ENCODE assay signal across 20 cellular contexts in genomic region chr14:95184413-95184790, GRCh38. TPM values are rescaled to one million over a fixed set of nuclear protein-coding genes. Genes with fewer than 3 reads are reported as not detected.
DNase-seq lines count a peak whose midpoint lies in the region; ATAC-seq and TF ChIP-seq lines count a peak whose summit lies in the region.
"Had no signal": no experiment of that assay in that cellular context is flagged by ENCODE, and none has a peak within 500 bp of the region (broad histone marks: within the 10 kb centered on the region; RNA-seq: fewer than 3 reads in every experiment).

No MANE protein-coding gene starts in this region.

- H3K9me3 ChIP-seq in adrenal gland (replicated peaks in 1 of 3) = no peaks in the 10 kb centered on the region
- no peaks in the 10 kb centered on the region for H3K9me3 ChIP-seq in mucosa of descending colon
- no peaks in the 10 kb centered on the region for H3K9me3 ChIP-seq in T-helper 17 cell (ENCODE audit: control insufficient read depth, low read length, poor library complexity, severe bottlenecking)
- no peaks in the 10 kb centered on the region for H3K9me3 ChIP-seq in WERI-Rb-1 (ENCODE audit: severe bottlenecking)
- H3K9me3 ChIP-seq: HAP-1, SJSA1 had no signal

- intact Hi-C loops in adrenal gland (cut with DNase I) = no loop called here
- intact Hi-C loops in mucosa of descending colon (cut with DNase I, micrococcal nuclease) = no loop called here

- H3K27me3 ChIP-seq in adrenal gland = no peaks in the 10 kb centered on the region
- H3K27me3 ChIP-seq in WERI-Rb-1 (ENCODE audit: insufficient read depth, low read depth, severe bottlenecking) = no peaks in the 10 kb centered on the region
- H3K27me3 ChIP-seq: foreskin keratinocyte, SJSA1 had no signal

- peaks cover 0 to 25% of the 10 kb centered on the region in 2 donors for H3K4me1 ChIP-seq in adrenal gland (replicated peaks in 1 of 2)
- peaks cover 28% of the 10 kb centered on the region for H3K4me1 ChIP-seq in mucosa of descending colon (ENCODE audit: low read depth)
- H3K4me1 ChIP-seq: foreskin keratinocyte, HAP-1 had no signal

- H3K36me3 ChIP-seq in adrenal gland (replicated peaks in 1 of 2) (no peaks in the 10 kb centered on the region), mucosa of descending colon (ENCODE audit: low read depth) (no peaks in the 10 kb centered on the region), WERI-Rb-1 (no peaks in the 10 kb centered on the region)
- H3K36me3 ChIP-seq: HAP-1, SJSA1 had no signal

- H3K36me3 Mint-ChIP-seq in T-helper 17 cell (ENCODE audit: low read depth) = peaks cover 8% of the 10 kb centered on the region

- ATAC-seq in mucosa of descending colon = peak; percentile 5
- ATAC-seq in T-helper 17 cell = no peak
- ATAC-seq in GM18505 (IDR thresholded peaks at IDR 0.05; ENCODE audit: unreplicated experiment) = no peak
- ATAC-seq: foreskin keratinocyte, K562 had no signal

- no peak for DNase-seq in adrenal gland
- peak; percentile 71 for DNase-seq in fibroblast of pulmonary artery (ENCODE audit: low read depth)
- DNase-seq in mucosa of descending colon = no peak
- no peak for DNase-seq in SHP77 treated with DMSO at 0.1 percent for 48 hours (lab: John Stamatoyannopoulos, UW)
- no peak for DNase-seq in T-helper 17 cell
- no peak for DNase-seq in WERI-Rb-1
- DNase-seq: activated CD4-positive, alpha-beta memory T cell treated with anti-CD3 and anti-CD28 coated beads for 36 hours; DMS 273 treated with DMSO at 0.1 percent for 48 hours; foreskin keratinocyte; naive B cell; NCI-H1417 treated with DMSO at 0.1 percent for 48 hours; NCI-H226; retina; stimulated activated CD4-positive, alpha-beta T cell treated with anti-CD3 and anti-CD28 coated beads, Interleukin-4, amount 100 ng/mL, for 24 hours had no signal

- WGBS in adrenal gland, 4 donors = 31 to 62% (median 51%) methylated on average over 2 of the region's 2 CpGs

- TF ChIP-seq CTCF in adrenal gland (IDR thresholded peaks at IDR 0.05) (no peak), fibroblast of pulmonary artery (IDR thresholded peaks at IDR 0.05; ENCODE audit: low read length, missing control alignments) (no peak), mucosa of descending colon (IDR thresholded peaks at IDR 0.05) (no peak), WERI-Rb-1 (IDR thresholded peaks at IDR 0.05; ENCODE audit: low read depth, low read length) (no peak)

- TF ChIP-seq POLR2A in adrenal gland (IDR thresholded peaks at IDR 0.05) = no peak
- TF ChIP-seq POLR2A in GM18505 (IDR thresholded peaks at IDR 0.05; ENCODE audit: borderline replicate concordance, extremely low read depth, insufficient read depth, insufficient read length) = no peak

- no peak overlapping the region for H3K4me3 Mint-ChIP-seq in T-helper 17 cell
- H3K4me3 Mint-ChIP-seq: activated CD4-positive, alpha-beta memory T cell treated with anti-CD3 and anti-CD28 coated beads for 36 hours; activated T-helper 1 cell treated with anti-CD3 and anti-CD28 coated beads, Interleukin-12 subunit alpha, Interleukin-12 subunit beta, Interleukin-2, Interleukin-4 antibody, amounts not matched to agents 30 ng/mL and 10 ng/mL and 1 ng/mL, durations not matched to agents 14 hours and 24 hours and 36 hours; naive B cell had no signal

- H3K27ac ChIP-seq in adrenal gland (peak overlapping the region in 3 of 5 donors; percentile 24 to 84 (median 78)), temporal lobe (ENCODE audit: low read depth, low read length) (peak overlapping the region; percentile 33), WERI-Rb-1 (no peak overlapping the region)
- H3K27ac ChIP-seq: foreskin keratinocyte, SJSA1 had no signal

- peaks cover 47% of the 10 kb centered on the region for H3K27me3 Mint-ChIP-seq in T-helper 17 cell

- no peak overlapping the region for H3K27ac Mint-ChIP-seq in T-helper 17 cell
- H3K27ac Mint-ChIP-seq: activated CD4-positive, alpha-beta memory T cell treated with anti-CD3 and anti-CD28 coated beads for 36 hours; activated T-helper 1 cell treated with anti-CD3 and anti-CD28 coated beads, Interleukin-12 subunit alpha, Interleukin-12 subunit beta, Interleukin-2, Interleukin-4 antibody, amounts not matched to agents 30 ng/mL and 10 ng/mL and 1 ng/mL, durations not matched to agents 14 hours and 24 hours and 36 hours; naive B cell had no signal

- H3K4me3 ChIP-seq in adrenal gland (no peak overlapping the region), fibroblast of pulmonary artery (replicated peaks; ENCODE audit: low read depth, low read length) (no peak overlapping the region), mucosa of descending colon (no peak overlapping the region), WERI-Rb-1 (ENCODE audit: low read depth, low read length) (no peak overlapping the region)
- H3K4me3 ChIP-seq: HAP-1, K562, SJSA1 had no signal

- peaks cover 2% of the 10 kb centered on the region for H3K4me1 Mint-ChIP-seq in T-helper 17 cell

RNA-seq across cellular contexts. Expression of gene DICER1, which starts 27.1 kb away (rescaled TPM):
- total RNA-seq in adrenal gland (10 to 100 TPM; 15.3 to 69.4 (median 43.8) TPM), mucosa of descending colon (10 to 100 TPM; 61.6 to 72.1 (median 65.9) TPM), temporal lobe (102 TPM), T-helper 17 cell (10 to 100 TPM; 44.0 to 54.9 TPM)
- polyA plus RNA-seq in adrenal gland = 10 to 100 TPM in 2 of 3 donors, 1 to 10 TPM in 1; 7.1 to 22.8 (median 11.5) TPM
